Comparison of ENCODE assay signal across 11 cellular contexts in genomic region chr13:46297338-46297737, GRCh38.
DNase-seq lines count a peak whose midpoint lies in the region; ATAC-seq and TF ChIP-seq lines count a peak whose summit lies in the region.
"Had no signal": no experiment of that assay in that cellular context is flagged by ENCODE, and none has a peak within 500 bp of the region (broad histone marks: within the 10 kb centered on the region; RNA-seq: fewer than 3 reads in every experiment).

No MANE protein-coding gene starts in this region.

- H3K27ac ChIP-seq in lower lobe of right lung = peak overlapping the region; percentile 70
- H3K27ac ChIP-seq in SJCRH30 = no peak overlapping the region

- H3K27me3 ChIP-seq in lower lobe of right lung (ENCODE audit: low read depth) (no peaks in the 10 kb centered on the region), SJCRH30 (no peaks in the 10 kb centered on the region)

- no peaks in the 10 kb centered on the region for H3K36me3 ChIP-seq in lower lobe of right lung
- no peaks in the 10 kb centered on the region for H3K36me3 ChIP-seq in SJCRH30

- no peak overlapping the region for H3K4me3 ChIP-seq in AG10803 (ENCODE audit: low read length)
- H3K4me3 ChIP-seq in lower lobe of right lung = no peak overlapping the region
- H3K4me3 ChIP-seq in SJCRH30 = no peak overlapping the region

- in situ Hi-C loops in G401 (cut with HindIII; ENCODE audit: low sequenced_read_pairs) = no loop called here

- no peak for TF ChIP-seq CTCF in AG10803 (conservative IDR thresholded peaks at IDR 0.05; ENCODE audit: low read length)
- TF ChIP-seq CTCF in lower lobe of right lung (IDR thresholded peaks at IDR 0.05) = no peak

- no peaks in the 10 kb centered on the region for H3K9me3 ChIP-seq in lower lobe of right lung
- no peaks in the 10 kb centered on the region for H3K9me3 ChIP-seq in SJCRH30 (replicated peaks)

- peak in 1 of 2 donors; percentile 22 for ATAC-seq in lower lobe of right lung
- no peak for ATAC-seq in HG03280 (IDR thresholded peaks at IDR 0.05; ENCODE audit: unreplicated experiment)

- DNase-seq in AG10803 (ENCODE audit: low read depth) (peak; percentile 37), HCEC 1CT (peak; percentile 5), amniotic epithelial cell (ENCODE audit: low read depth) (peak; percentile 89), lower lobe of right lung (no peak), SJCRH30 (no peak), G401 (ENCODE audit: low spot score) (no peak), NK-92 (lab: John Stamatoyannopoulos, UW; ENCODE audit: unreplicated experiment) (no peak)
- DNase-seq: cerebellar nuclear complex, NCI-H2171 treated with DMSO at 0.1 percent for 48 hours, SIG-M5 had no signal

- peaks cover 32% of the 10 kb centered on the region for H3K4me1 ChIP-seq in lower lobe of right lung
- no peaks in the 10 kb centered on the region for H3K4me1 ChIP-seq in SJCRH30

- intact Hi-C loops in lower lobe of right lung (cut with DNase I) = no loop called here

Comparison
In these comparisons a context has a peak if more than half of its experiments do, and no peak if none do; other contexts are left out.
1. DNase-seq: peak in AG10803 (single experiment), HCEC 1CT (single experiment) and amniotic epithelial cell (single experiment); none in lower lobe of right lung (single experiment), SJCRH30 (0 of 2), G401 (single experiment) and NK-92 (single experiment).